In genomic region chr3:13375464-13375863, GRCh38 we compare ENCODE assay signal across 2 cellular contexts.
TF ChIP-seq lines count a peak whose summit lies in the region.

No MANE protein-coding gene starts in this region.

TF ChIP-seq in HepG2, 621 proteins besides CTCF, POLR2A, EP300 and RAD21:
- peak; percentile 53; the same call in 1 of the 2 replicates for TF ChIP-seq RFX1 (IDR thresholded peaks at IDR 0.05)
- TF ChIP-seq MTA3 (CRISPR knock-in tag; IDR thresholded peaks at IDR 0.05), result no peak
- no peak for TF ChIP-seq ZMAT5 (CRISPR knock-in tag; IDR thresholded peaks at IDR 0.05; ENCODE audit: borderline replicate concordance, low read depth)

TF ChIP-seq in K562, 482 proteins besides CTCF, POLR2A, EP300 and RAD21:
- TF ChIP-seq RFX1 (IDR thresholded peaks at IDR 0.05) (peak; percentile 83), CEBPZ (IDR thresholded peaks at IDR 0.05; ENCODE audit: borderline replicate concordance, low read depth, low read length) (no peak)
